In genomic region chr17:44176257-44176656, GRCh38 we compare ENCODE assay signal across 24 cellular contexts. TPM values are rescaled to one million over a fixed set of nuclear protein-coding genes. Genes with fewer than 3 reads are reported as not detected.
DNase-seq lines count a peak whose midpoint lies in the region; ATAC-seq, FAIRE-seq and TF ChIP-seq lines count a peak whose summit lies in the region.
"Had no signal": no experiment of that assay in that cellular context is flagged by ENCODE, and none has a peak within 500 bp of the region (broad histone marks: within the 10 kb centered on the region; RNA-seq: fewer than 3 reads in every experiment).

No MANE protein-coding gene starts in this region.

- no peaks in the 10 kb centered on the region for H3K9me3 ChIP-seq in kidney (ENCODE audit: control insufficient read depth in 1 of 2, low read length in 2 of 2)
- H3K9me3 ChIP-seq: HAP-1, MG63 had no signal

- H3K4me1 Mint-ChIP-seq in stimulated activated naive CD8-positive, alpha-beta T cell treated with anti-CD3 and anti-CD28 coated beads, Interleukin-15, amount 100 ng/mL, for 72 hours = peaks cover 5% of the 10 kb centered on the region
- peaks cover 7% of the 10 kb centered on the region for H3K4me1 Mint-ChIP-seq in neural crest cell

- ATAC-seq in stimulated activated naive CD8-positive, alpha-beta T cell treated with anti-CD3 and anti-CD28 coated beads, Interleukin-15, amount 100 ng/mL, for 72 hours = peak; percentile 23
- ATAC-seq in stimulated activated naive CD8-positive, alpha-beta T cell treated with anti-CD3 and anti-CD28 coated beads, Interleukin-15, Interleukin-2, amounts not matched to agents 100 U/mL and 50 U/mL, for 24 hours = no peak
- ATAC-seq in HG03108 (IDR thresholded peaks at IDR 0.05; ENCODE audit: unreplicated experiment) = no peak

- no peak overlapping the region for H3K9ac ChIP-seq in kidney (ENCODE audit: low read length in 2 of 2)

- no peak overlapping the region for H3K27ac Mint-ChIP-seq in stimulated activated naive CD8-positive, alpha-beta T cell treated with anti-CD3 and anti-CD28 coated beads, Interleukin-15, amount 100 ng/mL, for 72 hours
- H3K27ac Mint-ChIP-seq in neural crest cell (ENCODE audit: unreplicated experiment) = peak overlapping the region; percentile 27

- H3K4me1 ChIP-seq in kidney (ENCODE audit: control insufficient read depth in 1 of 2, insufficient read depth in 1 of 2, low read depth in 1 of 2, low read length in 2 of 2) = no peaks in the 10 kb centered on the region
- H3K4me1 ChIP-seq: HAP-1 had no signal

- no peak overlapping the region for H3K4me3 ChIP-seq in kidney (ENCODE audit: low read length in 2 of 2)
- H3K4me3 ChIP-seq: HAP-1, MG63, SK-N-MC had no signal

- H3K27ac ChIP-seq in kidney (ENCODE audit: low read depth in 2 of 2, low read length in 2 of 2) = no peak overlapping the region

- no peak overlapping the region for H3K4me3 Mint-ChIP-seq in stimulated activated naive CD8-positive, alpha-beta T cell treated with anti-CD3 and anti-CD28 coated beads, Interleukin-15, amount 100 ng/mL, for 72 hours
- H3K4me3 Mint-ChIP-seq in neural crest cell = no peak overlapping the region

- H3K9me3 Mint-ChIP-seq in stimulated activated naive CD8-positive, alpha-beta T cell treated with anti-CD3 and anti-CD28 coated beads, Interleukin-15, amount 100 ng/mL, for 72 hours = no peaks in the 10 kb centered on the region
- H3K9me3 Mint-ChIP-seq in neural crest cell = no peaks in the 10 kb centered on the region

- no peak for FAIRE-seq in kidney (lab: Jason Lieb, UNC)
- FAIRE-seq: G401.6, HTR-8/SVneo, RCC 7860 had no signal

- intact Hi-C loops in kidney (cut with DNase I) = no loop called here

- peaks cover 14% of the 10 kb centered on the region for H3K36me3 Mint-ChIP-seq in neural crest cell (ENCODE audit: low read depth)

- H3K27me3 Mint-ChIP-seq in stimulated activated naive CD8-positive, alpha-beta T cell treated with anti-CD3 and anti-CD28 coated beads, Interleukin-15, amount 100 ng/mL, for 72 hours = no peaks in the 10 kb centered on the region
- H3K27me3 Mint-ChIP-seq in neural crest cell (ENCODE audit: low read depth) = no peaks in the 10 kb centered on the region

- DNase-seq in stimulated activated naive CD8-positive, alpha-beta T cell treated with anti-CD3 and anti-CD28 coated beads, Interleukin-15, amount 100 ng/mL, for 72 hours = no peak
- DNase-seq in stimulated activated naive CD8-positive, alpha-beta T cell treated with anti-CD3 and anti-CD28 coated beads, Interleukin-15, Interleukin-2, amounts not matched to agents 100 U/mL and 50 U/mL, for 24 hours = no peak
- DNase-seq in RKO (ENCODE audit: low spot score) (peak; percentile 47), neural crest cell (ENCODE audit: low read depth, low spot score) (no peak), kidney (no peak), NCI-H2107 (lab: John Stamatoyannopoulos, UW) (no peak)
- DNase-seq: COR-L47, DMS 273 treated with DMSO at 0.1 percent for 48 hours, DND-41, IMR-90, Karpas-422, MG63, NCI-H1105, NCI-H1694, NCI-H2081 treated with DMSO at 0.1 percent for 48 hours, NCI-H510A treated with DMSO at 0.1 percent for 48 hours, NCI-H774, SHP77 had no signal

- no peak for TF ChIP-seq CTCF in neural crest cell (conservative IDR thresholded peaks at IDR 0.05)
- no peak for TF ChIP-seq CTCF in kidney (IDR thresholded peaks at IDR 0.05; ENCODE audit: borderline replicate concordance, extremely low read depth, insufficient read depth)

- no peaks in the 10 kb centered on the region for H3K36me3 ChIP-seq in kidney (ENCODE audit: control insufficient read depth in 1 of 2, insufficient read depth in 2 of 2, low read length in 2 of 2)

RNA-seq across cellular contexts. Expression of gene ASB16, which starts 5.8 kb away (rescaled TPM):
- total RNA-seq in neural crest cell (0.25 and 0.26 TPM in 2 replicates), kidney (0.25 TPM)
- polyA plus RNA-seq in kidney (ENCODE audit: insufficient read depth, low read depth, low replicate concordance) = 0.90 TPM
- total RNA-seq: IMR-90 had no signal

RNA-seq across cellular contexts. Expression of gene TMUB2, which starts 10.5 kb away (rescaled TPM):
- total RNA-seq in neural crest cell = 33.5 and 33.7 TPM in 2 replicates
- total RNA-seq in kidney = 37.7 TPM
- polyA plus RNA-seq in kidney (ENCODE audit: insufficient read depth, low read depth, low replicate concordance) = 39.2 TPM

RNA-seq across cellular contexts. Expression of gene ATXN7L3, which starts 23.4 kb away (rescaled TPM):
- 115 and 119 TPM in 2 replicates for total RNA-seq in neural crest cell
- 64.8 TPM for total RNA-seq in kidney
- 20.0 TPM for polyA plus RNA-seq in kidney (ENCODE audit: insufficient read depth, low read depth, low replicate concordance)

RNA-seq across cellular contexts. Expression of gene HROB, which starts 34.5 kb away (rescaled TPM):
- total RNA-seq in neural crest cell = 22.1 and 23.3 TPM in 2 replicates
- 0.88 TPM for total RNA-seq in kidney
- 0.17 TPM for polyA plus RNA-seq in kidney (ENCODE audit: insufficient read depth, low read depth, low replicate concordance)

RNA-seq across cellular contexts. Expression of gene UBTF, which starts 43.2 kb away (rescaled TPM):
- total RNA-seq in neural crest cell (106 and 108 TPM in 2 replicates), kidney (98.8 TPM)
- 46.1 TPM for polyA plus RNA-seq in kidney (ENCODE audit: insufficient read depth, low read depth, low replicate concordance)
